8 cellular contexts compared by ENCODE assay signal in the genomic region with DNA sequence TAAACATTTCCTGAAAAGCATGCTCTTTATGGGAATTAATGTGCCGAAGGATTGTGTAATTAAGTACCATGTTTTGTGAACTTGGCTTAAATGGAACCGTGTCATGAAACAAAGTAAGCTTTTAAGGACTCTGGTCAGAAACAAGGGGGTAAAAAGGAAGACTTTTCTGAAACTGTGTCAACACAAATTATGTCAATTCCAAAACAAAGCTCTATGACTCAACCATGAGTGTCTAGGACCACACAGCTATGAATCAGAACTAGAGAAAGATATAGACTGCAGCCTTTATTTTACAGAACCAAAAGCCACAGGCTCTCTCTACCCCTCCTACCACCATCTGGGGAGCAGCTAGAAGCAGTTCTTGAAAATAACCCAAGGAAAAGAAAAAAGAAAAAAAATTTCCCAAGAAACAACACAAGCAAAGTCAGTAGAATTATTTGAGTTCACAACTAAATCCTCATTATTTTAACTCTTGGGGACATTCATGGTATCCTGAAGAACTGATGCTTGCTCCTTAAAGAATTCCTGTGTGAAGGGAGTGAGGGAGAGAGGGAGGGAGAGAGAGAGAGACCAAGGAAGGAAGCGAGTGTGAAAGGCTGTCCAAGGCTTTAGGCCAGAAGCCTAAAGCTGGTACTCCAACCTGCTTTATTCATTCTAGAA.
DNase-seq lines count a peak whose midpoint lies in the region; ATAC-seq and TF ChIP-seq lines count a peak whose summit lies in the region.

No MANE protein-coding gene starts in this region.

- H2BK120ac ChIP-seq in IMR-90 (ENCODE audit: low read depth, low read length): peak overlapping the region; percentile 81

- H4K20me1 ChIP-seq in IMR-90 (ENCODE audit: insufficient read depth, low read length): peaks cover 4% of the 10 kb centered on the region; the same call in 1 of the 2 replicates

- dilution Hi-C loops in IMR-90 (cut with HindIII; ENCODE audit: low sequenced_read_pairs, unreplicated experiment): loop anchor here (25.0 kb wide), 1 partner anchor 113 kb away; no protein-coding TSS in a partner anchor

- H3K18ac ChIP-seq in IMR-90 (ENCODE audit: low read depth, low read length): peak overlapping the region; percentile 94

- POLR2A ChIA-PET in IMR-90 (lab: Charles Lee; ENCODE audit: unreplicated experiment): interaction anchor here (0.6 to 1.4 kb wide), 3 partner anchors 76 to 117 kb away, joined by 3 to 9 read pairs (median 4); partner anchors contain the start of gene ZMYND8

- no CpG with 5 or more reads among the region's 3 CpGs for WGBS in IMR-90 (ENCODE audit: extremely low coverage in 2 of 2, insufficient read length in 1 of 2), 2 experiments

- peaks cover 26% of the 10 kb centered on the region for H3K4me1 ChIP-seq in IMR-90 (ENCODE audit: control insufficient read depth, insufficient read depth, low read length)
- peaks cover 2% of the 10 kb centered on the region for H3K4me1 ChIP-seq in cardiac muscle cell (ENCODE audit: low read depth)
- no peaks in the 10 kb centered on the region for H3K4me1 ChIP-seq in BE2C

- BruUV-seq in IMR-90 (replicated peaks; lab: Mats Ljungman, UMichigan): no TSS peak

- no peak for TF ChIP-seq CTCF in IMR-90 (conservative IDR thresholded peaks at IDR 0.05; ENCODE audit: low read depth, low read length)
- TF ChIP-seq CTCF in cardiac muscle cell (IDR thresholded peaks at IDR 0.05; ENCODE audit: low read depth, low read length): no peak
- no peak for TF ChIP-seq CTCF in BE2C (IDR thresholded peaks at IDR 0.05; ENCODE audit: low read depth, low read length)

- H3K4me3 ChIP-seq in IMR-90 (ENCODE audit: insufficient read depth, low read depth, low read length) (no peak overlapping the region), cardiac muscle cell (no peak overlapping the region), skin epidermis (no peak overlapping the region), BE2C (ENCODE audit: low read depth, low read length) (no peak overlapping the region)

- peak overlapping the region; percentile 90 for H3K27ac ChIP-seq in IMR-90 (ENCODE audit: insufficient read depth, low read length)
- peak overlapping the region; percentile 60 for H3K27ac ChIP-seq in cardiac muscle cell
- H3K27ac ChIP-seq in skin epidermis: peak overlapping the region in 20 of 21 experiments; percentile 43 to 90 (median 74)

- peak overlapping the region; percentile 90 for H3K56ac ChIP-seq in IMR-90 (ENCODE audit: extremely low read depth, insufficient read depth, low read length)

- intact Hi-C loops in IMR-90 (cut with micrococcal nuclease): loop anchor here (1.0 to 5.0 kb wide), 4 partner anchors 43 to 522 kb away; partner anchors contain the start of gene NCOA3

- peaks cover 22% of the 10 kb centered on the region for H3K9me1 ChIP-seq in IMR-90 (ENCODE audit: insufficient read depth, low read length)

- H3K4ac ChIP-seq in IMR-90 (ENCODE audit: low read depth, low read length): peak overlapping the region; percentile 84

- peak overlapping the region; percentile 6 to 68; a peak in 3 of 4 replicates for H4K8ac ChIP-seq in IMR-90 (ENCODE audit: low read depth in 2 of 2, low read length in 2 of 2)

- peak overlapping the region; percentile 66 for H3K4me2 ChIP-seq in IMR-90 (ENCODE audit: low read depth, low read length)

- H3K23ac ChIP-seq in IMR-90 (ENCODE audit: low read depth, low read length): peak overlapping the region; percentile 85; the same call in 1 of the 2 replicates

- H4K91ac ChIP-seq in IMR-90 (ENCODE audit: insufficient read depth, low read depth, low read length): peak overlapping the region; percentile 57

- H3K9me3 ChIP-seq in IMR-90 (ENCODE audit: control insufficient read depth, insufficient read depth, low read length) (no peaks in the 10 kb centered on the region), cardiac muscle cell (ENCODE audit: low read depth) (no peaks in the 10 kb centered on the region), BE2C (no peaks in the 10 kb centered on the region)

- peak overlapping the region; percentile 77 for H3K9ac ChIP-seq in IMR-90 (ENCODE audit: low read depth, low read length)

- no peak overlapping the region for H2AFZ ChIP-seq in IMR-90 (replicated peaks; ENCODE audit: low read length, poor library complexity)

- peak overlapping the region; percentile 63 for H2BK20ac ChIP-seq in IMR-90 (ENCODE audit: low read depth, low read length)

- H2AK9ac ChIP-seq in IMR-90 (replicated peaks; ENCODE audit: low read depth, low read length, poor library complexity): no peak overlapping the region

- DNase-seq in DMS53 (lab: John Stamatoyannopoulos, UW) (peak; percentile 76), IMR-90 (peak; percentile 97), cardiac muscle cell (ENCODE audit: low read depth in 1 of 2, low spot score in 1 of 2) (peak in 1 of 2 donors; percentile 93), BE2C (no peak), cerebellum (ENCODE audit: low spot score) (no peak)
- peak; percentile 22 for DNase-seq in activated naive CD4-positive, alpha-beta T cell treated with anti-CD3 and anti-CD28 coated beads, Interleukin-2, amount 50 U/mL, for 16 hours

- H3K36me3 ChIP-seq in IMR-90 (ENCODE audit: control insufficient read depth, insufficient read depth, low read length) (peaks cover 14% of the 10 kb centered on the region), cardiac muscle cell (peaks cover 28% of the 10 kb centered on the region), BE2C (peaks cover 77% of the 10 kb centered on the region)

- 0 out of 2 replicates have a peak, but pooled peaks have one; percentile 40 for TF ChIP-seq POLR2A in IMR-90 (IDR thresholded peaks at IDR 0.05; ENCODE audit: low read depth, low read length)

- H3K27me3 ChIP-seq in IMR-90 (ENCODE audit: control insufficient read depth, insufficient read depth, low read length): no peaks in the 10 kb centered on the region
- no peaks in the 10 kb centered on the region for H3K27me3 ChIP-seq in cardiac muscle cell
- H3K27me3 ChIP-seq in BE2C: no peaks in the 10 kb centered on the region

- peak overlapping the region; percentile 84; the same call in 2 of the 3 replicates for H2BK15ac ChIP-seq in IMR-90 (ENCODE audit: low read depth, low read length)

- TF ChIP-seq RAD21 in IMR-90 (IDR thresholded peaks at IDR 0.05; ENCODE audit: low read length): 0 out of 2 replicates have a peak, but pooled peaks have one; percentile 13

- H4K5ac ChIP-seq in IMR-90 (ENCODE audit: low read depth, low read length): peak overlapping the region; percentile 91

- H2AK5ac ChIP-seq in IMR-90 (ENCODE audit: low read depth, low read length): peak overlapping the region; percentile 38; the same call in 1 of the 2 replicates

- in situ Hi-C loops in IMR-90 (cut with MboI; ENCODE audit: low sequenced_read_pairs): loop anchor here (5.0 kb wide), 2 partner anchors 108 to 348 kb away; no protein-coding TSS in a partner anchor

- CTCF ChIA-PET in IMR-90 (lab: Yijun Ruan, JAX): interaction anchor here (0.6 to 6.6 kb wide), 5 partner anchors 14 to 108 kb away, joined by 3 to 101 read pairs (median 3); no protein-coding TSS in a partner anchor

- H3K14ac ChIP-seq in IMR-90 (replicated peaks; ENCODE audit: low read depth, low read length): peak overlapping the region; percentile 29

- peak overlapping the region; percentile 98 for H2BK5ac ChIP-seq in IMR-90 (ENCODE audit: low read depth, low read length, poor library complexity, severe bottlenecking)

- ATAC-seq in GM21529 (IDR thresholded peaks at IDR 0.05; ENCODE audit: unreplicated experiment) (peak; percentile 91), IMR-90 (ENCODE audit: low read depth) (peak; percentile 85)

- peaks cover 24 to 58% of the 10 kb centered on the region in 2 experiments for H3K79me1 ChIP-seq in IMR-90 (ENCODE audit: low read depth in 1 of 2, low read length in 2 of 2)

TF ChIP-seq in IMR-90, 13 proteins besides CTCF, POLR2A, EP300 and RAD21:
- peak; percentile 27; the same call in 1 of the 2 replicates for TF ChIP-seq MAFK (IDR thresholded peaks at IDR 0.05; ENCODE audit: low read depth, low read length)
- TF ChIP-seq MXI1 (IDR thresholded peaks at IDR 0.05; ENCODE audit: borderline replicate concordance, low read depth, low read length): peak; percentile 32; the same call in 1 of the 2 replicates
- TF ChIP-seq BHLHE40 (IDR thresholded peaks at IDR 0.05; ENCODE audit: low read depth, low read length): no peak
- TF ChIP-seq USF2 (IDR thresholded peaks at IDR 0.05; ENCODE audit: low read depth, low read length): no peak
- TF ChIP-seq MAZ (IDR thresholded peaks at IDR 0.05; ENCODE audit: borderline replicate concordance, low read depth, low read length): peak; percentile 54; the same call in 1 of the 2 replicates
- TF ChIP-seq, protein P1, sequence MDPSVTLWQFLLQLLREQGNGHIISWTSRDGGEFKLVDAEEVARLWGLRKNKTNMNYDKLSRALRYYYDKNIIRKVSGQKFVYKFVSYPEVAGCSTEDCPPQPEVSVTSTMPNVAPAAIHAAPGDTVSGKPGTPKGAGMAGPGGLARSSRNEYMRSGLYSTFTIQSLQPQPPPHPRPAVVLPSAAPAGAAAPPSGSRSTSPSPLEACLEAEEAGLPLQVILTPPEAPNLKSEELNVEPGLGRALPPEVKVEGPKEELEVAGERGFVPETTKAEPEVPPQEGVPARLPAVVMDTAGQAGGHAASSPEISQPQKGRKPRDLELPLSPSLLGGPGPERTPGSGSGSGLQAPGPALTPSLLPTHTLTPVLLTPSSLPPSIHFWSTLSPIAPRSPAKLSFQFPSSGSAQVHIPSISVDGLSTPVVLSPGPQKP (IDR thresholded peaks at IDR 0.05; ENCODE audit: borderline replicate concordance, low read depth, low read length): no peak
- no peak for TF ChIP-seq RCOR1 (IDR thresholded peaks at IDR 0.05; ENCODE audit: insufficient replicate concordance, low read length)
- TF ChIP-seq RFX5 (IDR thresholded peaks at IDR 0.05; ENCODE audit: low read depth, low read length): no peak
- peak; percentile 98 for TF ChIP-seq FOS (IDR thresholded peaks at IDR 0.05; ENCODE audit: low read depth, low read length)
- TF ChIP-seq SMC3 (IDR thresholded peaks at IDR 0.05; ENCODE audit: low read depth, low read length): peak; percentile 20; the same call in 1 of the 2 replicates
- TF ChIP-seq NFE2L2 (IDR thresholded peaks at IDR 0.05; ENCODE audit: low read depth, low read length): no peak
- TF ChIP-seq CHD1 (IDR thresholded peaks at IDR 0.05; ENCODE audit: low read depth, low read length): no peak
- peak; percentile 88 for TF ChIP-seq CEBPB (IDR thresholded peaks at IDR 0.05; ENCODE audit: low read depth, low read length)

Comparison
In these comparisons a context has a peak if more than half of its experiments do, and no peak if none do; other contexts are left out.
1. DNase-seq: peak in DMS53 (single experiment), IMR-90 (single experiment) and activated naive CD4-positive, alpha-beta T cell treated with anti-CD3 and anti-CD28 coated beads, Interleukin-2, amount 50 U/mL, for 16 hours (single experiment); none in BE2C (single experiment) and cerebellum (single experiment).
2. Peak in every context shown above with its lines, with median percentiles within 50 percentile points of each other: H3K27ac ChIP-seq.